Comparison of ENCODE assay signal across 8 cellular contexts in the genomic region with DNA sequence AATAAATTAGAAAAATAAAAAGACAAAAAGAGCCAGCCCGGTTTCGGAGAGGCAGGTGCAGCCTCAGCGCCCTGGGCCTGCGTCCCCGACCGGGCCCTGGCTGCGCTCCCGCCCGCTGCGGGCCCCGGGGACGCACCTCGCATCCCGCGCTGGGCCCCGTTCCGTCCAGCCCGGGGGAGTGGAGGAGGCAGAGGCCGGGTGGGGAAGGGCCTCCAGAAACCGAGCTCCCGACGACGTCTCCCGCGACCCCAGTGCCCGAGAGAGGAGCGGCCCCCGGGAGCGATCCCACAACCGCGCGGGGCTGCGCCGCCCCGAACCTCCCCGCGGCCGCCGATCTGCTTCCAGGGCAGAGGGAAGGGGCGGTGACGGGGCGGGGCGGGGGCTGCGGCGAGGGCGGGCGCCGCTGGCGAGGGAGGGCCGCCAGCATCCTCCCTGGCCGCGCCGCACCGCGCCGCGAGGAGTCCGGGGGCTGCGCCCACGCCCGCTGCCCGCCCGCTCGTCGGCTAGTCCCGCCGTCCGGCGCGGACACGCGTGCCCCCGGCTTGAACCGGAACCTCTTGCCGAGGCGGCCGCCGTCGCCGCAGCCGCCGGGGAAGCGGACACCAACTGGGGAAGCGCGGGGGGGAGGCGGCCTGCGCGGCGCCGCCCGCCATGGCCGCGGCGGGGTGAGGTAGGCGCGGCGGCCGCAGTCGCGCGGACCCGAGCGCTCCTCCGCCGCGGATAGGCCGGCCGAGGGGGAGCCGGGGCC.
DNase-seq lines count a peak whose midpoint lies in the region; ATAC-seq lines count a peak whose summit lies in the region.

TSS of gene CCNY (plus strand) at position 426 of the 748 bp plus-strand sequence. CDS start 545 bp downstream, outside the sequence.

- DNase-seq in NCI-H1417 (lab: John Stamatoyannopoulos, UW) (peak; percentile 35 to 78 (median 64)), cerebellar cortex (ENCODE audit: low spot score) (peak; percentile 44), kidney glomerular epithelial cell (lab: John Stamatoyannopoulos, UW) (peak; percentile 66), DMS79 (lab: John Stamatoyannopoulos, UW) (no peak)
- peak; percentile 75 for DNase-seq in activated CD4-positive, CD25-positive, alpha-beta regulatory T cell treated with anti-CD3 and anti-CD28 coated beads, Interleukin-2, amount 50 U/mL, for 72 hours
- DNase-seq in stimulated activated CD4-positive, alpha-beta T cell treated with anti-CD3 and anti-CD28 coated beads, Interleukin-1b, Interleukin-23, amount 100 ng/mL, for 1 hour (ENCODE audit: low read depth in 2 of 2): peak; percentile 24 to 80

- peak; percentile 71 for ATAC-seq in GM18511 (IDR thresholded peaks at IDR 0.05; ENCODE audit: unreplicated experiment)
- ATAC-seq in HG02642 (IDR thresholded peaks at IDR 0.05; ENCODE audit: poor library complexity, unreplicated experiment): peak; percentile 72
